ENCODE assay signal across 11 cellular contexts in the genomic region with DNA sequence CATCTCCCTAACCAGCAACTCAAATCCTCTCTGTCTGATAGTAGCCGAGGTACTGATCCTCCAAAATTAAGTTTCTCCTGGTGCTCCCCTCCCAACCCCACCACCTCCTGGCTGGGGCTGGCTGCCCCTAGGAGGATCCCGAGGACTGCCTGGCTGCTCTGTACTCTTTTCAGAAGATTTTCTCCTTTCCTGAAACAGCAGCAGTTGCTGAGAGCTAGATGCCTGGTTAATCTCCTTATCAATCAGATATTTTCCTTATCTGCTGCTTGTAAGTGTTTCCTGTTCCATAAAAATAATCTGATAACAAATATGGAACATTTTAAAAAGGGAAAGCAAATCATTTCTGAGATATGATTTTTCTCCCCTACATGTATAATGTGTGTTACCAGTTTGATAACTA. TPM values are rescaled to one million over a fixed set of nuclear protein-coding genes. Genes with fewer than 3 reads are reported as not detected.
A peak's percentile ranks its signal among the peaks of the same experiment; 100 is the strongest.
DNase-seq lines count a peak whose midpoint lies in the region; ATAC-seq and TF ChIP-seq lines count a peak whose summit lies in the region.
"Had no signal": no experiment of that assay in that cellular context is flagged by ENCODE, and none has a peak within 500 bp of the region (broad histone marks: within the 10 kb centered on the region; RNA-seq: fewer than 3 reads in every experiment).

No MANE protein-coding gene starts in this region.

- no peak overlapping the region for H3K27ac Mint-ChIP-seq in Calu3 (ENCODE audit: unreplicated experiment)

- DNase-seq in cardiac muscle cell (ENCODE audit: low read depth in 1 of 2, low spot score in 1 of 2) (no peak), Right ventricle myocardium inferior (ENCODE audit: missing footprints) (no peak), fibroblast of villous mesenchyme (ENCODE audit: low read depth) (peak; percentile 50), osteoblast (ENCODE audit: insufficient read length, low spot score, missing footprints) (no peak), NCI-H1105 (lab: John Stamatoyannopoulos, UW) (no peak), Calu3 (no peak)
- DNase-seq: GDM1, NCI-H1694 treated with DMSO at 0.1 percent for 48 hours, retina had no signal

- H3K27me3 Mint-ChIP-seq in Calu3 (ENCODE audit: unreplicated experiment): no peaks in the 10 kb centered on the region

- H3K9me3 ChIP-seq in cardiac muscle cell (ENCODE audit: low read depth) (no peaks in the 10 kb centered on the region), osteoblast (ENCODE audit: low read depth, low read length) (no peaks in the 10 kb centered on the region)

- no peaks in the 10 kb centered on the region for H3K9me3 Mint-ChIP-seq in Calu3 (ENCODE audit: low read depth, unreplicated experiment)

- H3K27ac ChIP-seq in cardiac muscle cell (peak overlapping the region; percentile 76), osteoblast (ENCODE audit: low read depth, low read length) (peak overlapping the region; percentile 20), urinary bladder (ENCODE audit: low read depth) (peak overlapping the region; percentile 45)

- no peaks in the 10 kb centered on the region for H4K20me1 ChIP-seq in osteoblast (ENCODE audit: insufficient read depth, low read length)

- no peak overlapping the region for H3K4me3 Mint-ChIP-seq in Calu3 (ENCODE audit: low read depth, unreplicated experiment)

- WGBS in urinary bladder: 25% methylated on average over 2 of the region's 2 CpGs

- CTCF ChIA-PET in Calu3 (lab: Charles Lee): interaction anchor here (0.6 to 3.6 kb wide), 8 partner anchors 13 to 499 kb away, joined by 3 to 42 read pairs (median 4); no protein-coding TSS in a partner anchor

- no peak overlapping the region for H3K4me2 ChIP-seq in osteoblast (ENCODE audit: insufficient read depth, low read length)

- no peak overlapping the region for H2AFZ ChIP-seq in osteoblast (ENCODE audit: low read length)

- H3K36me3 ChIP-seq in cardiac muscle cell: peaks cover 20% of the 10 kb centered on the region
- H3K36me3 ChIP-seq in osteoblast (ENCODE audit: insufficient read depth, low read length): peaks cover 21% of the 10 kb centered on the region
- no peaks in the 10 kb centered on the region for H3K36me3 ChIP-seq in urinary bladder (ENCODE audit: insufficient read depth)

- intact Hi-C loops in Right ventricle myocardium inferior (cut with DNase I): no loop called here
- intact Hi-C loops in Calu3 (cut with micrococcal nuclease; ENCODE audit: unreplicated experiment): loop anchor here (5.0 kb wide), 1 partner anchor 79 kb away; no protein-coding TSS in a partner anchor

- no TSS peak for BruUV-seq in Calu3 (replicated peaks; lab: Mats Ljungman, UMichigan)

- ATAC-seq in Right ventricle myocardium inferior: no peak
- ATAC-seq in esophagus mucosa: no peak

- H3K27me3 ChIP-seq in cardiac muscle cell (no peaks in the 10 kb centered on the region), osteoblast (ENCODE audit: insufficient read depth, low read length) (no peaks in the 10 kb centered on the region)

- H3K36me3 Mint-ChIP-seq in Calu3 (ENCODE audit: insufficient read depth, unreplicated experiment): peaks cover 37% of the 10 kb centered on the region

- no peak overlapping the region for H3K4me3 ChIP-seq in cardiac muscle cell
- H3K4me3 ChIP-seq in fibroblast of villous mesenchyme (ENCODE audit: low read depth, low read length): no peak overlapping the region
- H3K4me3 ChIP-seq in osteoblast (ENCODE audit: insufficient read depth, low read length): no peak overlapping the region
- no peak overlapping the region for H3K4me3 ChIP-seq in urinary bladder (ENCODE audit: low read depth, low read length)

- H3K4me1 ChIP-seq in cardiac muscle cell (ENCODE audit: low read depth) (peaks cover 16% of the 10 kb centered on the region), osteoblast (ENCODE audit: insufficient read depth, low read length) (peaks cover 24% of the 10 kb centered on the region), urinary bladder (ENCODE audit: insufficient read depth) (no peaks in the 10 kb centered on the region)

- no peak for TF ChIP-seq CTCF in cardiac muscle cell (IDR thresholded peaks at IDR 0.05; ENCODE audit: low read depth, low read length)
- TF ChIP-seq CTCF in fibroblast of villous mesenchyme (IDR thresholded peaks at IDR 0.05; ENCODE audit: insufficient read depth, low read depth, low read length): peak; percentile 7
- TF ChIP-seq CTCF in osteoblast (IDR thresholded peaks at IDR 0.05; ENCODE audit: extremely low read depth, low read depth, low read length): no peak
- TF ChIP-seq CTCF in Calu3 (IDR thresholded peaks at IDR 0.05; ENCODE audit: unreplicated experiment): no peak

- H3K79me2 ChIP-seq in osteoblast (ENCODE audit: insufficient read depth, low read length): peaks cover 65% of the 10 kb centered on the region

- H3K4me1 Mint-ChIP-seq in Calu3 (ENCODE audit: low read depth, unreplicated experiment): peaks cover 31% of the 10 kb centered on the region

RNA-seq across cellular contexts. Expression of a gene that starts 52.8 kb away (rescaled TPM):
- total RNA-seq in cardiac muscle cell (33.0 and 45.0 TPM in 2 replicates), Right ventricle myocardium inferior (36.1 TPM), fibroblast of villous mesenchyme (14.8 and 20.3 TPM in 2 replicates), osteoblast (13.6 and 18.8 TPM in 2 replicates), urinary bladder (29.0 TPM), esophagus mucosa (27.4 TPM), Calu3 (2022) (53.1 and 77.3 TPM in 2 replicates)
- polyA plus RNA-seq in cardiac muscle cell (27.5 and 27.6 TPM in 2 replicates), urinary bladder (15.6 TPM)

Comparison
In these comparisons a context has a peak if more than half of its experiments do, and no peak if none do; other contexts are left out.
1. H3K27ac ChIP-seq: peak in every context shown above with its lines; median percentile 76 in cardiac muscle cell; 45 in urinary bladder; 20 in osteoblast.